In genomic region chr12:95169368-95169767, GRCh38 we compare ENCODE assay signal across 13 cellular contexts. TPM values are rescaled to one million over a fixed set of nuclear protein-coding genes. Genes with fewer than 3 reads are reported as not detected.
DNase-seq lines count a peak whose midpoint lies in the region; ATAC-seq lines count a peak whose summit lies in the region.
"Had no signal": no experiment of that assay in that cellular context is flagged by ENCODE, and none has a peak within 500 bp of the region (broad histone marks: within the 10 kb centered on the region; RNA-seq: fewer than 3 reads in every experiment).

No MANE protein-coding gene starts in this region.

- H3K9me3 Mint-ChIP-seq in naive thymus-derived CD4-positive, alpha-beta T cell = no peaks in the 10 kb centered on the region

- H3K27me3 Mint-ChIP-seq in naive thymus-derived CD4-positive, alpha-beta T cell = peaks cover 0 to 6% (median 0%) of the 10 kb centered on the region in 5 donors

- WGBS in ectodermal cell, 2 experiments = 93% methylated on average over 4 of the region's 4 CpGs

- intact Hi-C loops in naive thymus-derived CD4-positive, alpha-beta T cell (cut with micrococcal nuclease) = no loop called here

- DNase-seq in CMK (ENCODE audit: low read depth) = peak; percentile 27
- DNase-seq in MV-4-11 (lab: John Stamatoyannopoulos, UW) = peak; percentile 15
- peak; percentile 73 for DNase-seq in myocyte (ENCODE audit: low read depth)
- DNase-seq in DMS79 treated with DMSO at 0.1 percent for 48 hours (lab: John Stamatoyannopoulos, UW) = no peak
- no peak for DNase-seq in NCI-H1092 treated with DMSO at 0.1 percent for 48 hours (lab: John Stamatoyannopoulos, UW)
- DNase-seq in NCI-H1417 (lab: John Stamatoyannopoulos, UW) = no peak
- DNase-seq in naive thymus-derived CD4-positive, alpha-beta T cell = no peak
- DNase-seq: activated CD8-positive, alpha-beta memory T cell treated with anti-CD3 and anti-CD28 coated beads for 24 hours; dorsolateral prefrontal cortex; stimulated activated naive CD8-positive, alpha-beta T cell treated with anti-CD3 and anti-CD28 coated beads, Interleukin-15, Interleukin-2, amounts not matched to agents 100 U/mL and 50 U/mL, for 24 hours had no signal

- H3K27me3 ChIP-seq in ectodermal cell (ENCODE audit: control insufficient read depth, insufficient read depth, low read length, poor library complexity, severe bottlenecking) = no peaks in the 10 kb centered on the region
- H3K27me3 ChIP-seq in naive thymus-derived CD4-positive, alpha-beta T cell (ENCODE audit: control insufficient read depth in 2 of 2, insufficient read depth in 2 of 2, low read length in 2 of 2) = no peaks in the 10 kb centered on the region
- H3K27me3 ChIP-seq: dorsolateral prefrontal cortex, neutrophil had no signal

- POLR2A ChIA-PET in naive thymus-derived CD4-positive, alpha-beta T cell (lab: Charles Lee) = no interaction called here

- H3K4me3 ChIP-seq in ectodermal cell (ENCODE audit: insufficient read depth, low read depth, low read length) = no peak overlapping the region
- H3K4me3 ChIP-seq in naive thymus-derived CD4-positive, alpha-beta T cell (ENCODE audit: low read length) = no peak overlapping the region
- H3K4me3 ChIP-seq: dorsolateral prefrontal cortex had no signal

- H3K36me3 ChIP-seq in ectodermal cell (ENCODE audit: control insufficient read depth, insufficient read depth, low read length) = no peaks in the 10 kb centered on the region
- no peaks in the 10 kb centered on the region for H3K36me3 ChIP-seq in naive thymus-derived CD4-positive, alpha-beta T cell (ENCODE audit: control insufficient read depth in 2 of 3, insufficient read depth in 3 of 3, low read length in 3 of 3)
- H3K36me3 ChIP-seq: neutrophil had no signal

- CTCF ChIA-PET in naive thymus-derived CD4-positive, alpha-beta T cell (lab: Charles Lee) = no interaction called here

- no peaks in the 10 kb centered on the region for H3K4me1 ChIP-seq in ectodermal cell (ENCODE audit: control insufficient read depth, insufficient read depth, low read length)
- no peaks in the 10 kb centered on the region for H3K4me1 ChIP-seq in naive thymus-derived CD4-positive, alpha-beta T cell (ENCODE audit: control insufficient read depth in 2 of 2, insufficient read depth in 2 of 2, low read length in 2 of 2)

- no peaks in the 10 kb centered on the region for H3K9me3 ChIP-seq in ectodermal cell (ENCODE audit: control insufficient read depth, low read length)
- H3K9me3 ChIP-seq in naive thymus-derived CD4-positive, alpha-beta T cell (ENCODE audit: control insufficient read depth in 2 of 3, low read length in 3 of 3) = no peaks in the 10 kb centered on the region
- H3K9me3 ChIP-seq: neutrophil had no signal

- H3K36me3 Mint-ChIP-seq in naive thymus-derived CD4-positive, alpha-beta T cell = peaks cover 0 to 7% (median 0%) of the 10 kb centered on the region in 5 donors

- H3K27ac ChIP-seq in ectodermal cell (ENCODE audit: insufficient read depth, low read depth, low read length, poor library complexity, severe bottlenecking) = peak overlapping the region; percentile 2
- no peak overlapping the region for H3K27ac ChIP-seq in naive thymus-derived CD4-positive, alpha-beta T cell (ENCODE audit: low read depth, low read length)
- H3K27ac ChIP-seq: HL-60, neutrophil had no signal

- ATAC-seq in naive thymus-derived CD4-positive, alpha-beta T cell = no peak
- ATAC-seq: stimulated activated naive CD8-positive, alpha-beta T cell treated with anti-CD3 and anti-CD28 coated beads, Interleukin-15, Interleukin-2, amounts not matched to agents 100 U/mL and 50 U/mL, for 24 hours had no signal

- no peak overlapping the region for H3K27ac Mint-ChIP-seq in naive thymus-derived CD4-positive, alpha-beta T cell

- no peaks in the 10 kb centered on the region for H3K4me1 Mint-ChIP-seq in naive thymus-derived CD4-positive, alpha-beta T cell

- no peak overlapping the region for H3K4me3 Mint-ChIP-seq in naive thymus-derived CD4-positive, alpha-beta T cell

RNA-seq across cellular contexts. Expression of gene FGD6, which starts 47.9 kb away (rescaled TPM):
- 16.3 TPM for polyA plus RNA-seq in ectodermal cell (2013, experiment 1 of 4)
- polyA plus RNA-seq in ectodermal cell (2013, experiment 2 of 4) = 17.8 TPM
- 11.8 TPM for polyA plus RNA-seq in ectodermal cell (2013, experiment 3 of 4)
- 14.2 TPM for polyA plus RNA-seq in ectodermal cell (2013, experiment 4 of 4)
- 3.1 TPM in 2 replicates for total RNA-seq in myocyte
- 0.79 TPM for polyA plus RNA-seq in myocyte (2012)
- total RNA-seq in naive thymus-derived CD4-positive, alpha-beta T cell = 1 to 10 TPM in 3 of 5 experiments, under 1 TPM in 2; 0.70 to 8.6 (median 1.1) TPM
- polyA plus RNA-seq in naive thymus-derived CD4-positive, alpha-beta T cell = 1 to 10 TPM in 1 of 2 donors, under 1 TPM in 1; 0.35 to 1.1 TPM

RNA-seq across cellular contexts. Expression of gene VEZT, which starts 48.2 kb away (rescaled TPM):
- polyA plus RNA-seq in ectodermal cell (2013, experiment 1 of 4) = 87.8 TPM
- 94.2 TPM for polyA plus RNA-seq in ectodermal cell (2013, experiment 2 of 4)
- polyA plus RNA-seq in ectodermal cell (2013, experiment 3 of 4) = 74.1 TPM
- polyA plus RNA-seq in ectodermal cell (2013, experiment 4 of 4) = 79.4 TPM
- 75.9 and 89.6 TPM in 2 replicates for total RNA-seq in myocyte
- polyA plus RNA-seq in myocyte (2012) = 27.6 TPM
- 10 to 100 TPM; 37.2 to 48.8 (median 44.2) TPM for total RNA-seq in naive thymus-derived CD4-positive, alpha-beta T cell
- 10 to 100 TPM; 23.2 to 26.9 TPM for polyA plus RNA-seq in naive thymus-derived CD4-positive, alpha-beta T cell

Comparison
In these comparisons a context has a peak if more than half of its experiments do, and no peak if none do; other contexts are left out.
1. DNase-seq: peak in CMK (single experiment), MV-4-11 (single experiment) and myocyte (single experiment); none in DMS79 treated with DMSO at 0.1 percent for 48 hours (single experiment), NCI-H1092 treated with DMSO at 0.1 percent for 48 hours (single experiment), NCI-H1417 (0 of 3) and naive thymus-derived CD4-positive, alpha-beta T cell (0 of 9).